27 cellular contexts compared by ENCODE assay signal in the genomic region with DNA sequence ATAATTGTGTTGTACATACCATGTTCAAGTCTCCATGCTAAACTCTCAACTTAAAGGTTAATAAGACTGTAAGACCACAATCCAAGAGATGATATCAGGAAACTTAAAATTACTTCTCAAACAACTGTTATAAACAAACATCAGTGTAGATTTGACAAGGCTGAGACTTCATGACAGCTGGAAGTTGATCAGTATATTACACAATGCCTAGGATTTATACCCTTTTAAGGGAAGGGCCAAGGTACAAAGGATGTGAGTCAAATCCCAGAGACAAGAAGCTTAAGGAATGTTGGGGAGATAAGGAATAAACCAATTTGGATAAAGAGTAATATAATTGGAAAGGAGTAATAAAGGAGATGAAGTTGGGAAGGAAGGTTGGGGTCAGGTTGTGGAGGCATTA.
DNase-seq lines count a peak whose midpoint lies in the region; ATAC-seq, FAIRE-seq and TF ChIP-seq lines count a peak whose summit lies in the region.
"Had no signal": no experiment of that assay in that cellular context is flagged by ENCODE, and none has a peak within 500 bp of the region (broad histone marks: within the 10 kb centered on the region; RNA-seq: fewer than 3 reads in every experiment).

No MANE protein-coding gene starts in this region.

- H3K4me3 Mint-ChIP-seq in progenitor cell of endocrine pancreas (ENCODE audit: low read depth) = no peak overlapping the region
- H3K4me3 Mint-ChIP-seq: activated naive CD8-positive, alpha-beta T cell treated with anti-CD3 and anti-CD28 coated beads, Interleukin-2, amount 50 U/mL, for 24 hours; immature natural killer cell; neural progenitor cell; type B pancreatic cell had no signal

- H3K9ac ChIP-seq in fibroblast of lung (ENCODE audit: insufficient read depth, low read length) = no peak overlapping the region
- H3K9ac ChIP-seq: BLaER1 treated with 17β-estradiol and CSF1 and Interleukin-3, amounts not matched to agents 10 nM and 100 nM; neural progenitor cell had no signal

- no peak for FAIRE-seq in pancreas (lab: Jason Lieb, UNC)
- FAIRE-seq: H54 had no signal

- no peaks in the 10 kb centered on the region for H3K79me2 ChIP-seq in fibroblast of lung (ENCODE audit: control insufficient read depth, insufficient read depth, low read length)

- H3K36me3 ChIP-seq in RWPE2 (ENCODE audit: low read depth) (no peaks in the 10 kb centered on the region), fibroblast of lung (ENCODE audit: control insufficient read depth, insufficient read depth, low read length) (no peaks in the 10 kb centered on the region), gastrocnemius medialis (no peaks in the 10 kb centered on the region), pancreas (no peaks in the 10 kb centered on the region)
- H3K36me3 ChIP-seq: BLaER1 treated with 17β-estradiol and CSF1 and Interleukin-3, amounts not matched to agents 10 nM and 100 nM; left ventricle myocardium inferior; neural progenitor cell had no signal

- H3K4me3 ChIP-seq in RWPE2 (ENCODE audit: severe bottlenecking) = no peak overlapping the region
- H3K4me3 ChIP-seq in fibroblast of lung (replicated peaks in 1 of 4; ENCODE audit: control extremely low read depth in 1 of 4, insufficient read depth in 1 of 4, low read depth in 3 of 4, low read length in 4 of 4) = no peak overlapping the region
- H3K4me3 ChIP-seq in gastrocnemius medialis = no peak overlapping the region
- H3K4me3 ChIP-seq in pancreas = no peak overlapping the region
- H3K4me3 ChIP-seq: BLaER1 treated with 17β-estradiol and CSF1 and Interleukin-3, amounts not matched to agents 10 nM and 100 nM; left ventricle myocardium inferior; neural progenitor cell had no signal

- H3K27me3 ChIP-seq in RWPE2 (ENCODE audit: insufficient read depth, poor library complexity, severe bottlenecking) (no peaks in the 10 kb centered on the region), fibroblast of lung (ENCODE audit: control insufficient read depth, insufficient read depth, low read length) (no peaks in the 10 kb centered on the region), gastrocnemius medialis (no peaks in the 10 kb centered on the region), pancreas (no peaks in the 10 kb centered on the region)
- H3K27me3 ChIP-seq: BLaER1 treated with 17β-estradiol and CSF1 and Interleukin-3, amounts not matched to agents 10 nM and 100 nM; neural progenitor cell had no signal

- H3K36me3 Mint-ChIP-seq in progenitor cell of endocrine pancreas (ENCODE audit: insufficient read depth) = peaks cover 7% of the 10 kb centered on the region
- H3K36me3 Mint-ChIP-seq: immature natural killer cell, neural progenitor cell, type B pancreatic cell had no signal

- H3K4me2 ChIP-seq in fibroblast of lung (ENCODE audit: extremely low read depth, insufficient read depth, low read length) = no peak overlapping the region
- H3K4me2 ChIP-seq: neural progenitor cell had no signal

- H3K27ac Mint-ChIP-seq in progenitor cell of endocrine pancreas = no peak overlapping the region
- H3K27ac Mint-ChIP-seq: activated naive CD8-positive, alpha-beta T cell treated with anti-CD3 and anti-CD28 coated beads, Interleukin-2, amount 50 U/mL, for 24 hours; immature natural killer cell; neural progenitor cell; type B pancreatic cell had no signal

- ATAC-seq in RWPE2 (ENCODE audit: low read depth) (peak; percentile 48; the same call in 1 of the 3 replicates), gastrocnemius medialis (no peak), pancreas (no peak)
- ATAC-seq: activated naive CD8-positive, alpha-beta T cell treated with anti-CD3 and anti-CD28 coated beads, Interleukin-2, amount 50 U/mL, for 24 hours; sciatic nerve had no signal

- no peaks in the 10 kb centered on the region for H3K9me3 Mint-ChIP-seq in progenitor cell of endocrine pancreas (ENCODE audit: low read depth)
- H3K9me3 Mint-ChIP-seq: activated naive CD8-positive, alpha-beta T cell treated with anti-CD3 and anti-CD28 coated beads, Interleukin-2, amount 50 U/mL, for 24 hours; immature natural killer cell; neural progenitor cell; type B pancreatic cell had no signal

- H3K4me1 Mint-ChIP-seq in progenitor cell of endocrine pancreas (ENCODE audit: low read depth) = no peaks in the 10 kb centered on the region
- H3K4me1 Mint-ChIP-seq: activated naive CD8-positive, alpha-beta T cell treated with anti-CD3 and anti-CD28 coated beads, Interleukin-2, amount 50 U/mL, for 24 hours; immature natural killer cell; neural progenitor cell had no signal

- no peaks in the 10 kb centered on the region for H3K27me3 Mint-ChIP-seq in progenitor cell of endocrine pancreas
- H3K27me3 Mint-ChIP-seq: activated naive CD8-positive, alpha-beta T cell treated with anti-CD3 and anti-CD28 coated beads, Interleukin-2, amount 50 U/mL, for 24 hours; type B pancreatic cell had no signal

- H3K27ac ChIP-seq in RWPE2 (ENCODE audit: poor library complexity, severe bottlenecking) (no peak overlapping the region), fibroblast of lung (ENCODE audit: insufficient read depth, low read length) (no peak overlapping the region), gastrocnemius medialis (no peak overlapping the region), pancreas (no peak overlapping the region)
- H3K27ac ChIP-seq: BLaER1 treated with 17β-estradiol and CSF1 and Interleukin-3, amounts not matched to agents 10 nM and 100 nM; left ventricle myocardium inferior; neural progenitor cell had no signal

- no peak for TF ChIP-seq POLR2A in gastrocnemius medialis (IDR thresholded peaks at IDR 0.05)

- H3K4me1 ChIP-seq in RWPE2 (ENCODE audit: insufficient read depth, poor library complexity, severe bottlenecking) (no peaks in the 10 kb centered on the region), fibroblast of lung (ENCODE audit: control insufficient read depth, extremely low read depth, insufficient read depth, low read length) (no peaks in the 10 kb centered on the region), gastrocnemius medialis (no peaks in the 10 kb centered on the region), pancreas (no peaks in the 10 kb centered on the region)
- H3K4me1 ChIP-seq: left ventricle myocardium inferior, neural progenitor cell had no signal

- H4K20me1 ChIP-seq in fibroblast of lung (ENCODE audit: control insufficient read depth, extremely low read depth, insufficient read depth, low read length) = no peaks in the 10 kb centered on the region
- H4K20me1 ChIP-seq: BLaER1 treated with 17β-estradiol and CSF1 and Interleukin-3, amounts not matched to agents 10 nM and 100 nM had no signal

- intact Hi-C loops in gastrocnemius medialis (cut with DNase I; ENCODE audit: low total_unique reads) (no loop called here), pancreas (cut with DNase I) (no loop called here)

- H3K9me3 ChIP-seq in RWPE2 (ENCODE audit: severe bottlenecking) (no peaks in the 10 kb centered on the region), fibroblast of lung (ENCODE audit: control insufficient read depth, insufficient read depth, low read depth, low read length) (no peaks in the 10 kb centered on the region), gastrocnemius medialis (no peaks in the 10 kb centered on the region), pancreas (no peaks in the 10 kb centered on the region)
- H3K9me3 ChIP-seq: BLaER1 treated with 17β-estradiol and CSF1 and Interleukin-3, amounts not matched to agents 10 nM and 100 nM; left ventricle myocardium inferior had no signal

- peak; percentile 35 for DNase-seq in M059J (ENCODE audit: low read depth)
- no peak for DNase-seq in RWPE2 (ENCODE audit: low spot score)
- peak; percentile 15 to 39 for DNase-seq in fibroblast of lung (ENCODE audit: low read depth in 2 of 2)
- peak; percentile 45 for DNase-seq in pulmonary artery endothelial cell (ENCODE audit: low read depth, low spot score)
- no peak for DNase-seq in gastrocnemius medialis
- no peak for DNase-seq in progenitor cell of endocrine pancreas (ENCODE audit: low spot score, unreplicated experiment)
- no peak for DNase-seq in NCI-H1436 treated with DMSO at 0.1 percent for 48 hours (lab: John Stamatoyannopoulos, UW)
- DNase-seq in pancreas = no peak
- DNase-seq: activated CD4-positive, alpha-beta T cell treated with anti-CD3 and anti-CD28 coated beads, Interleukin-2, amount 50 U/mL, for 48 hours; activated CD4-positive, CD25-positive, alpha-beta regulatory T cell treated with anti-CD3 and anti-CD28 coated beads, Interleukin-2, amount 50 U/mL, for 72 hours; activated naive CD8-positive, alpha-beta T cell treated with anti-CD3 and anti-CD28 coated beads, Interleukin-2, amount 50 U/mL, for 24 hours; activated T-cell treated with anti-CD3 and anti-CD28 coated beads, Interleukin-2, amount 50 U/mL, for 48 hours; cerebellar nuclear complex; dermis blood vessel endothelial cell; DMS153; immature natural killer cell; left ventricle myocardium inferior; NCI-H1694; NCI-H524; SHP77 treated with DMSO at 0.1 percent for 48 hours; stimulated activated CD4-positive, alpha-beta T cell treated with anti-CD3 and anti-CD28 coated beads, Interleukin-4, amount 100 ng/mL, for 4 hours; T-helper 2 cell had no signal

- in situ Hi-C loops in gastrocnemius medialis (cut with MboI; ENCODE audit: low sequenced_read_pairs in 4 of 4) = no loop called here

- no peak overlapping the region for H2AFZ ChIP-seq in fibroblast of lung (ENCODE audit: low read length)
- H2AFZ ChIP-seq: neural progenitor cell had no signal

- TF ChIP-seq CTCF in RWPE2 (IDR thresholded peaks at IDR 0.05; ENCODE audit: poor library complexity, severe bottlenecking) (no peak), fibroblast of lung (conservative IDR thresholded peaks at IDR 0.05 in 1 of 2, IDR thresholded peaks at IDR 0.05 in 1 of 2; ENCODE audit: low read depth in 1 of 2, low read length in 2 of 2) (no peak), gastrocnemius medialis (IDR thresholded peaks at IDR 0.05 in 4 of 5, conservative IDR thresholded peaks at IDR 0.05 in 1 of 5) (no peak), progenitor cell of endocrine pancreas (IDR thresholded peaks at IDR 0.05; ENCODE audit: unreplicated experiment) (no peak), pancreas (IDR thresholded peaks at IDR 0.05) (no peak)

Comparison
In these comparisons a context has a peak if more than half of its experiments do, and no peak if none do; other contexts are left out.
1. DNase-seq: peak in M059J (single experiment), fibroblast of lung (2 of 2) and pulmonary artery endothelial cell (single experiment); none in RWPE2 (single experiment), gastrocnemius medialis (0 of 2), progenitor cell of endocrine pancreas (single experiment), NCI-H1436 treated with DMSO at 0.1 percent for 48 hours (single experiment) and pancreas (0 of 6).